ENCODE assay signal across 13 cellular contexts in the genomic region with DNA sequence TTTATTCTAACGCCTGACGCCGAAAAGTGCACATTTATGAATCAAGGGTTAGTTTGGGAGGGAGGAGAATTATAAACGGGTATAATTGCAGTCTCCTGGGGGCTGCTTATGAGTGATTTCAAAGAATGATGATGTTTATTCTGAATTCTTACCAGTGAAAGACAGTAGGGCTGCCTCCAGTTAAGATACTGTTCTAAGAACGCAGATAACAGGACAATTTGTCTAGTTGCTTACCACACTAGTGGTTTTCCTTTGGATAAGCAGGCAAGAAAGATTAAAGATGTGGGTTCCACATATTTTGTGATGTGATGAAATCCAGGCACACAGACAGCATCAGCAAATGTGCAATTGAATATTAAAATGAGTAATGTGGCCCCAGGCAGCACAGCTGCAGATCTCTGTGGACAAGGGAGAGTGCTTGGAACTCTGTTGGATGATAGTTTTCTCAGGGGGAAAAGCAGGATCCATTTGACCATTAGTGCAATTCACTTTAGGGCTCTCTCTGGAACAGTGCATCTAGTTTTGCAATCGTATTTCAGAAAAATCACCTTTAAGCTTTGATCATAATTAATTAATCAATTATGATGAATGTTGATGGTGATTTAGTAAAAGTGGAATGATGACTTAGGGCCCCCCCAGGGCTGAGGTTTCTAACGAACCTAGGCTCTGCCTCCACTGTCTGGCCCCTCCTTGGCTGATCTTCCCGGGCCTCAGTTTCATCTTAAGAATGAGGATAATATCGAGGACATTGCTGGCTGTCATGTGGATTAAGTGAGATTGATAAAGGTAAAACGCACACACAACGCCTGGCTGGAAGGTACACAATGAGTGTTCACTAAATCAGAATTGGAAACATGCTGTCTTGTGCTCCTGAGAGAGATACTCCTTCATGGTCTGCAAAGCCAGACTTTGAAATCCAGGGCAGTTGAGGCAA. TPM values are rescaled to one million over a fixed set of nuclear protein-coding genes. Genes with fewer than 3 reads are reported as not detected.
DNase-seq lines count a peak whose midpoint lies in the region; ATAC-seq and TF ChIP-seq lines count a peak whose summit lies in the region.
"Had no signal": no experiment of that assay in that cellular context is flagged by ENCODE, and none has a peak within 500 bp of the region (broad histone marks: within the 10 kb centered on the region; RNA-seq: fewer than 3 reads in every experiment).

No MANE protein-coding gene starts in this region.

- no peak for ATAC-seq in stimulated activated naive CD8-positive, alpha-beta T cell treated with anti-CD3 and anti-CD28 coated beads, Interleukin-15, amount 100 ng/mL, for 72 hours
- ATAC-seq: HCT116, Panc1 had no signal

- CTCF ChIA-PET in activated naive CD4-positive, alpha-beta T cell treated with anti-CD3 and anti-CD28 coated beads, Interleukin-2, amount 10 ng/mL, durations not matched to agents 7 days and 5 days (lab: Charles Lee) = interaction anchor here (1.7 kb wide), 2 partner anchors 112 to 830 kb away, joined by 3 read pairs; no protein-coding TSS in a partner anchor

- H3K9me3 ChIP-seq in SJCRH30 (replicated peaks) = no peaks in the 10 kb centered on the region

- H3K4me3 Mint-ChIP-seq in activated naive CD4-positive, alpha-beta T cell treated with anti-CD3 and anti-CD28 coated beads, Interleukin-2, amount 10 ng/mL, durations not matched to agents 7 days and 5 days = no peak overlapping the region
- H3K4me3 Mint-ChIP-seq in stimulated activated naive CD8-positive, alpha-beta T cell treated with anti-CD3 and anti-CD28 coated beads, Interleukin-15, amount 100 ng/mL, for 72 hours = no peak overlapping the region

- DNase-seq in GM04504 (ENCODE audit: low read depth) (peak; percentile 74), SJCRH30 (peak; percentile 89 to 94), fibroblast of the aortic adventitia (ENCODE audit: low read depth) (peak; percentile 93), skeletal muscle cell (ENCODE audit: low read depth) (peak; percentile 57), NCI-H1930 (lab: John Stamatoyannopoulos, UW) (no peak)
- no peak for DNase-seq in activated naive CD4-positive, alpha-beta T cell treated with anti-CD3 and anti-CD28 coated beads, Interleukin-2, amount 10 ng/mL, durations not matched to agents 7 days and 5 days
- no peak for DNase-seq in stimulated activated naive CD8-positive, alpha-beta T cell treated with anti-CD3 and anti-CD28 coated beads, Interleukin-15, amount 100 ng/mL, for 72 hours
- DNase-seq: activated CD8-positive, alpha-beta memory T cell treated with anti-CD3 and anti-CD28 coated beads, Interleukin-2, amount 50 U/mL, for 48 hours; KBM-7 had no signal

- H3K4me1 ChIP-seq in SJCRH30 = peaks cover 44% of the 10 kb centered on the region

- H3K9me3 Mint-ChIP-seq in activated naive CD4-positive, alpha-beta T cell treated with anti-CD3 and anti-CD28 coated beads, Interleukin-2, amount 10 ng/mL, durations not matched to agents 7 days and 5 days = no peaks in the 10 kb centered on the region
- no peaks in the 10 kb centered on the region for H3K9me3 Mint-ChIP-seq in stimulated activated naive CD8-positive, alpha-beta T cell treated with anti-CD3 and anti-CD28 coated beads, Interleukin-15, amount 100 ng/mL, for 72 hours
- H3K9me3 Mint-ChIP-seq: nephron progenitor cell had no signal

- peaks cover 9% of the 10 kb centered on the region for H3K4me1 Mint-ChIP-seq in activated naive CD4-positive, alpha-beta T cell treated with anti-CD3 and anti-CD28 coated beads, Interleukin-2, amount 10 ng/mL, durations not matched to agents 7 days and 5 days
- H3K4me1 Mint-ChIP-seq in stimulated activated naive CD8-positive, alpha-beta T cell treated with anti-CD3 and anti-CD28 coated beads, Interleukin-15, amount 100 ng/mL, for 72 hours = peaks cover 11% of the 10 kb centered on the region

- peaks cover 4% of the 10 kb centered on the region for H3K36me3 Mint-ChIP-seq in activated naive CD4-positive, alpha-beta T cell treated with anti-CD3 and anti-CD28 coated beads, Interleukin-2, amount 10 ng/mL, durations not matched to agents 7 days and 5 days

- H3K27me3 ChIP-seq in SJCRH30 = no peaks in the 10 kb centered on the region

- H3K4me3 ChIP-seq in SJCRH30 (no peak overlapping the region), fibroblast of the aortic adventitia (ENCODE audit: low read depth, low read length) (no peak overlapping the region), skeletal muscle cell (ENCODE audit: low read depth, low read length) (no peak overlapping the region)

- TF ChIP-seq CTCF in fibroblast of the aortic adventitia (IDR thresholded peaks at IDR 0.05; ENCODE audit: insufficient read depth, low read length) = no peak

- H3K27me3 Mint-ChIP-seq in activated naive CD4-positive, alpha-beta T cell treated with anti-CD3 and anti-CD28 coated beads, Interleukin-2, amount 10 ng/mL, durations not matched to agents 7 days and 5 days = peaks cover 64% of the 10 kb centered on the region
- peaks cover 58% of the 10 kb centered on the region for H3K27me3 Mint-ChIP-seq in stimulated activated naive CD8-positive, alpha-beta T cell treated with anti-CD3 and anti-CD28 coated beads, Interleukin-15, amount 100 ng/mL, for 72 hours

- peak overlapping the region; percentile 45 for H3K27ac ChIP-seq in SJCRH30
- H3K27ac ChIP-seq: VCaP had no signal

- no peak overlapping the region for H3K27ac Mint-ChIP-seq in activated naive CD4-positive, alpha-beta T cell treated with anti-CD3 and anti-CD28 coated beads, Interleukin-2, amount 10 ng/mL, durations not matched to agents 7 days and 5 days
- H3K27ac Mint-ChIP-seq in stimulated activated naive CD8-positive, alpha-beta T cell treated with anti-CD3 and anti-CD28 coated beads, Interleukin-15, amount 100 ng/mL, for 72 hours = no peak overlapping the region

- H3K36me3 ChIP-seq in SJCRH30 = no peaks in the 10 kb centered on the region

RNA-seq across cellular contexts. Expression of gene SULF2, which starts 5.0 kb away (rescaled TPM):
- 122 and 127 TPM in 2 replicates for total RNA-seq in SJCRH30 (2014; rRNA removed; shearing (Covaris generic))
- 1.9 and 55.8 TPM in 2 replicates for total RNA-seq in fibroblast of the aortic adventitia (ENCODE audit: low replicate concordance)

Comparison
In these comparisons a context has a peak if more than half of its experiments do, and no peak if none do; other contexts are left out.
1. DNase-seq: peak in GM04504 (single experiment), SJCRH30 (2 of 2), fibroblast of the aortic adventitia (single experiment) and skeletal muscle cell (single experiment); none in activated naive CD4-positive, alpha-beta T cell treated with anti-CD3 and anti-CD28 coated beads, Interleukin-2, amount 10 ng/mL, durations not matched to agents 7 days and 5 days (single experiment), NCI-H1930 (0 of 2) and stimulated activated naive CD8-positive, alpha-beta T cell treated with anti-CD3 and anti-CD28 coated beads, Interleukin-15, amount 100 ng/mL, for 72 hours (0 of 2).